ENCODE assay signal across 15 cellular contexts in the genomic region with DNA sequence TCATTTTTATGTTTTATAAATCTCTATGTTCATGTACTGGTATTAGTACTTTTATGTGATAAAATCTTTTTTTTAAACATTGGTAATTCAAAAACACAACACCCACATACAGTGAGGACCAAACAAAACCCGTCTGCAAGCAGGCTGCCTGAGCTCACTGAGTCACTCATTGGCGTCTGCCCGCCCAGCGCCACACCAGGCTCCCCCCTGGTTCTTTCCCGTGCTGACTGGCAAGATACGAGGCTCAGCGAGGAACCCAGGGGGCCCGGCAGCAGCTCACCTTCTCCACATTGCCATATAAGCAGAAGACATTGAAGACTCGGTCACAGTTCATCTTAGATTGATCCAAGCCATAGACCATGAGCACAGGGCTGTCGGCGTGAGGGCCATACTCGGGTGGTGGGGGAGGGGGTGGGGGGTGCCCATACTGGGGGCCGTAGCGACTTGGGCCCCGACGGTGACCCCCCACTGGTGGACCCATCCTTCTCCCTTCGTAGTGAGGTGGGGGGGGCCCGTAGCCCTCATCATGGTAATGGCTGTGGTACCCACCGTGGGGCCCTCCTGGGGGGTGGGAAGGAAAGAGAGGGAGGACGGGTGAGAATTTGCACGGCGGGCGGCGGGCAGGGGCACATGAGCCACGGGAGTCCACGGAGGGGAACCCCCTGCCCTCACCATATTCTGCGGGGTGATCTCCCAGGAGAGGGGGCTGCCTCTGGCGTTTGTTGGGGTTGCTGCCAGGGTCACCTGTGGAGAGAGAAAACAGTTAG. TPM values are rescaled to one million over a fixed set of nuclear protein-coding genes. Genes with fewer than 3 reads are reported as not detected.
DNase-seq lines count a peak whose midpoint lies in the region; ATAC-seq, FAIRE-seq and TF ChIP-seq lines count a peak whose summit lies in the region.
"Had no signal": no experiment of that assay in that cellular context is flagged by ENCODE, and none has a peak within 500 bp of the region (broad histone marks: within the 10 kb centered on the region; RNA-seq: fewer than 3 reads in every experiment).

No MANE protein-coding gene starts in this region.

- 65 to 71% methylated on average over 23 to 26 of the region's 28 CpGs for WGBS in body of pancreas, 2 donors

- TF ChIP-seq POLR2A in body of pancreas (IDR thresholded peaks at IDR 0.05), result no peak

- DNase-seq in CD8-positive, alpha-beta T cell, result no peak
- DNase-seq in body of pancreas, result peak in 2 of 4 donors; percentile 24 to 43
- no peak for DNase-seq in neural progenitor cell (ENCODE audit: low spot score)
- no peak for DNase-seq in effector CD4-positive, alpha-beta T cell
- DNase-seq in kidney, result no peak
- no peak for DNase-seq in anterior cingulate cortex (lab: John Stamatoyannopoulos, UW)
- DNase-seq: activated B cell treated with CpG ODN at 0.5 μM for 24 hours, amniotic stem cell, DND-41, thyroid gland had no signal

- CTCF ChIA-PET in CD8-positive, alpha-beta T cell (lab: Charles Lee), result interaction anchor here (1.0 to 1.1 kb wide), 2 partner anchors 10 to 29 kb away, joined by 3 to 5 read pairs; no protein-coding TSS in a partner anchor
- CTCF ChIA-PET in HEK293 (lab: Yijun Ruan, JAX), result interaction anchor here (1.0 to 1.3 kb wide), 3 partner anchors 47 to 91 kb away, joined by 4 to 6 read pairs (median 5); a partner anchor contains a TSS

- H3K4me3 Mint-ChIP-seq in CD8-positive, alpha-beta T cell, result no peak overlapping the region
- no peak overlapping the region for H3K4me3 Mint-ChIP-seq in neural progenitor cell
- H3K4me3 Mint-ChIP-seq: activated B cell treated with CpG ODN at 0.5 μM for 24 hours had no signal

- POLR2A ChIA-PET in CD8-positive, alpha-beta T cell (lab: Charles Lee), result interaction anchor here (0.9 to 3.8 kb wide), 3 partner anchors 9 to 10 kb away, joined by 3 to 38 read pairs (median 4); a partner anchor contains a TSS
- POLR2A ChIA-PET in HEK293 (lab: Yijun Ruan, JAX), result interaction anchor here (0.6 to 4.6 kb wide), 9 partner anchors 8 to 162 kb away, joined by 3 to 67 read pairs (median 5); a partner anchor contains a TSS

- H3K27me3 ChIP-seq in CD8-positive, alpha-beta T cell (ENCODE audit: insufficient read depth, low read length), result no peaks in the 10 kb centered on the region
- H3K27me3 ChIP-seq in body of pancreas (no peaks in the 10 kb centered on the region), neural progenitor cell (no peaks in the 10 kb centered on the region)
- H3K27me3 ChIP-seq: neutrophil, thyroid gland had no signal

- H3K9me3 ChIP-seq in CD8-positive, alpha-beta T cell (ENCODE audit: low read length), result no peaks in the 10 kb centered on the region
- H3K9me3 ChIP-seq in HEK293 (ENCODE audit: control insufficient read depth, insufficient read depth, low read depth, low read length) (no peaks in the 10 kb centered on the region), body of pancreas (no peaks in the 10 kb centered on the region), neural progenitor cell (ENCODE audit: low read depth) (no peaks in the 10 kb centered on the region), kidney (ENCODE audit: control insufficient read depth in 1 of 2, low read length in 2 of 2) (no peaks in the 10 kb centered on the region)
- H3K9me3 ChIP-seq: neutrophil, thyroid gland had no signal

- peaks cover 56% of the 10 kb centered on the region for H3K4me1 ChIP-seq in CD8-positive, alpha-beta T cell (ENCODE audit: insufficient read depth, low read length)
- H3K4me1 ChIP-seq in HEK293 (ENCODE audit: control insufficient read depth, insufficient read depth, low read length) (0 out of 2 replicates have a peak, but pooled peaks cover 2% of the 10 kb centered on the region), body of pancreas (peaks cover 83% of the 10 kb centered on the region), neural progenitor cell (no peaks in the 10 kb centered on the region), kidney (ENCODE audit: control insufficient read depth in 1 of 2, insufficient read depth in 1 of 2, low read depth in 1 of 2, low read length in 2 of 2) (peaks cover 0 to 15% of the 10 kb centered on the region in 2 donors)
- H3K4me1 ChIP-seq: thyroid gland had no signal

- peaks cover 91% of the 10 kb centered on the region for H3K36me3 ChIP-seq in CD8-positive, alpha-beta T cell (ENCODE audit: insufficient read depth, low read length)
- H3K36me3 ChIP-seq in HEK293 (ENCODE audit: control insufficient read depth in 2 of 2, insufficient read depth in 1 of 2, low read length in 2 of 2) (peaks cover 98 to 99% of the 10 kb centered on the region in 2 experiments), body of pancreas (replicated peaks in 1 of 2; ENCODE audit: insufficient read depth in 1 of 2, low read depth in 2 of 2) (peaks cover 24 to 67% of the 10 kb centered on the region in 2 donors), neural progenitor cell (peaks cover 9% of the 10 kb centered on the region), kidney (ENCODE audit: control insufficient read depth in 1 of 2, insufficient read depth in 2 of 2, low read length in 2 of 2) (peaks cover 74 to 88% of the 10 kb centered on the region in 2 donors)

- no peaks in the 10 kb centered on the region for H3K9me3 Mint-ChIP-seq in CD8-positive, alpha-beta T cell
- H3K9me3 Mint-ChIP-seq in neural progenitor cell, result no peaks in the 10 kb centered on the region
- H3K9me3 Mint-ChIP-seq: activated B cell treated with CpG ODN at 0.5 μM for 24 hours had no signal

- no peak overlapping the region for H3K27ac ChIP-seq in CD8-positive, alpha-beta T cell (ENCODE audit: low read depth, low read length)
- H3K27ac ChIP-seq in HEK293 (ENCODE audit: extremely low read depth, low read depth, low read length), result peak overlapping the region; percentile 63; the same call in 1 of the 2 replicates
- peak overlapping the region; percentile 33 to 60 (median 51) for H3K27ac ChIP-seq in body of pancreas
- H3K27ac ChIP-seq in neural progenitor cell, result peak overlapping the region; percentile 29
- no peak overlapping the region for H3K27ac ChIP-seq in kidney (ENCODE audit: low read depth in 2 of 2, low read length in 2 of 2)
- H3K27ac ChIP-seq: neutrophil, thyroid gland had no signal

- H3K27ac Mint-ChIP-seq in CD8-positive, alpha-beta T cell, result peak overlapping the region; percentile 22
- H3K27ac Mint-ChIP-seq in neural progenitor cell, result no peak overlapping the region
- H3K27ac Mint-ChIP-seq: activated B cell treated with CpG ODN at 0.5 μM for 24 hours had no signal

- H3K4me1 Mint-ChIP-seq in CD8-positive, alpha-beta T cell (ENCODE audit: low read depth), result peaks cover 58% of the 10 kb centered on the region
- H3K4me1 Mint-ChIP-seq in neural progenitor cell, result peaks cover 4% of the 10 kb centered on the region

- FAIRE-seq in kidney (lab: Jason Lieb, UNC), result no peak

- H3K9ac ChIP-seq in neural progenitor cell (no peak overlapping the region), kidney (ENCODE audit: low read length in 2 of 2) (no peak overlapping the region)

- H3K4me3 ChIP-seq in CD8-positive, alpha-beta T cell (ENCODE audit: low read depth, low read length), result no peak overlapping the region
- H3K4me3 ChIP-seq in HEK293 (ENCODE audit: low read depth, low read length), result no peak overlapping the region
- no peak overlapping the region for H3K4me3 ChIP-seq in body of pancreas
- no peak overlapping the region for H3K4me3 ChIP-seq in neural progenitor cell
- H3K4me3 ChIP-seq in kidney (ENCODE audit: low read length in 2 of 2), result no peak overlapping the region
- H3K4me3 ChIP-seq: thyroid gland had no signal

- H3K36me3 Mint-ChIP-seq in CD8-positive, alpha-beta T cell, result peaks cover 94% of the 10 kb centered on the region
- peaks cover 58% of the 10 kb centered on the region for H3K36me3 Mint-ChIP-seq in neural progenitor cell

- intact Hi-C loops in CD8-positive, alpha-beta T cell (cut with DNase I, micrococcal nuclease), result loop anchor here in 1 of 2 experiments (5.0 to 10.0 kb wide), 2 partner anchors 73 to 1625 kb away; a partner anchor contains a TSS
- intact Hi-C loops in body of pancreas (cut with DNase I), result no loop called here
- intact Hi-C loops in kidney (cut with DNase I), result no loop called here

- H2AFZ ChIP-seq in neural progenitor cell (replicated peaks), result no peak overlapping the region

- no peak for ATAC-seq in CD8-positive, alpha-beta T cell
- ATAC-seq in body of pancreas (no peak), HG03175 (IDR thresholded peaks at IDR 0.05; ENCODE audit: unreplicated experiment) (no peak)

- H3K79me2 ChIP-seq in neural progenitor cell (ENCODE audit: low read depth), result peaks cover 45% of the 10 kb centered on the region

- peaks cover 96% of the 10 kb centered on the region for H3F3A ChIP-seq in neural progenitor cell (ENCODE audit: low read depth)

- no peak overlapping the region for H3K4me2 ChIP-seq in neural progenitor cell

- TF ChIP-seq CTCF in CD8-positive, alpha-beta T cell (IDR thresholded peaks at IDR 0.05), result no peak
- TF ChIP-seq CTCF in HEK293 (tag by site-specific recombination; IDR thresholded peaks at IDR 0.05) (no peak), body of pancreas (IDR thresholded peaks at IDR 0.05) (no peak), neural progenitor cell (IDR thresholded peaks at IDR 0.05) (no peak), kidney (IDR thresholded peaks at IDR 0.05; ENCODE audit: borderline replicate concordance, extremely low read depth, insufficient read depth) (no peak)

- peaks cover 71% of the 10 kb centered on the region for H4K20me1 ChIP-seq in neural progenitor cell (ENCODE audit: low read depth)

- H3K27me3 Mint-ChIP-seq in CD8-positive, alpha-beta T cell (ENCODE audit: low read depth), result no peaks in the 10 kb centered on the region
- H3K27me3 Mint-ChIP-seq in neural progenitor cell (ENCODE audit: insufficient read depth, low read depth), result peaks cover 2% of the 10 kb centered on the region
- H3K27me3 Mint-ChIP-seq: activated B cell treated with CpG ODN at 0.5 μM for 24 hours had no signal

RNA-seq across cellular contexts. Expression of a gene that starts 8.4 kb away (rescaled TPM):
- total RNA-seq in CD8-positive, alpha-beta T cell, result 10 to 100 TPM; 30.1 to 32.8 TPM
- 10 to 100 TPM; 87.4 to 93.3 TPM for total RNA-seq in body of pancreas
- total RNA-seq in neural progenitor cell (ENCODE audit: low replicate concordance), result 52.2 and 92.9 TPM in 2 replicates
- total RNA-seq in kidney, result 167 TPM
- polyA plus RNA-seq in kidney (ENCODE audit: insufficient read depth, low read depth, low replicate concordance), result 534 TPM

RNA-seq across cellular contexts. Expression of a gene that starts 9.8 kb away (rescaled TPM):
- total RNA-seq in CD8-positive, alpha-beta T cell, result 100 to 1,000 TPM; 615 to 625 TPM
- total RNA-seq in body of pancreas (100 to 1,000 TPM in 1 of 2 donors, 10 to 100 TPM in 1; 80.4 to 139 TPM), neural progenitor cell (ENCODE audit: low replicate concordance) (436 and 583 TPM in 2 replicates), kidney (278 TPM)
- polyA plus RNA-seq in kidney (ENCODE audit: insufficient read depth, low read depth, low replicate concordance), result 168 TPM

RNA-seq across cellular contexts. Expression of a gene that starts 27.3 kb away (rescaled TPM):
- 1 to 10 TPM; 1.8 to 3.4 TPM for total RNA-seq in CD8-positive, alpha-beta T cell
- total RNA-seq in body of pancreas (100 to 1,000 TPM in 1 of 2 donors, 10 to 100 TPM in 1; 54.1 to 153 TPM), neural progenitor cell (ENCODE audit: low replicate concordance) (0.31 TPM in 1 of 2 replicates, not detected in the other), kidney (12.2 TPM)
- 1.2 TPM for polyA plus RNA-seq in kidney (ENCODE audit: insufficient read depth, low read depth, low replicate concordance)
- total RNA-seq: epithelial cell of proximal tubule, RPMI7951 had no signal

RNA-seq across cellular contexts. Expression of a gene that starts 38.1 kb away (rescaled TPM):
- total RNA-seq in CD8-positive, alpha-beta T cell, result 10 to 100 TPM; 18.1 to 18.4 TPM
- 10 to 100 TPM in 1 of 2 donors, 1 to 10 TPM in 1; 6.9 to 13.7 TPM for total RNA-seq in body of pancreas
- 4.7 and 5.4 TPM in 2 replicates for total RNA-seq in neural progenitor cell (ENCODE audit: low replicate concordance)
- total RNA-seq in kidney, result 13.0 TPM
- polyA plus RNA-seq in kidney (ENCODE audit: insufficient read depth, low read depth, low replicate concordance), result 9.5 TPM

RNA-seq across cellular contexts. Expression of a gene that starts 51.0 kb away (rescaled TPM):
- not detected for total RNA-seq in CD8-positive, alpha-beta T cell
- total RNA-seq in body of pancreas, result not detected
- total RNA-seq in neural progenitor cell (ENCODE audit: low replicate concordance), result not detected in 2 replicates
- not detected for total RNA-seq in kidney
- polyA plus RNA-seq in kidney (ENCODE audit: insufficient read depth, low read depth, low replicate concordance), result 3.7 TPM
- total RNA-seq: activated B cell treated with CpG ODN at 0.5 μM for 24 hours, RPMI7951, thyroid gland had no signal

Comparison
In these comparisons a context has a peak if more than half of its experiments do, and no peak if none do; other contexts are left out.
1. H3K27ac ChIP-seq: peak in HEK293 (single experiment), body of pancreas (4 of 4) and neural progenitor cell (single experiment); none in CD8-positive, alpha-beta T cell (single experiment) and kidney (0 of 2).